19 cellular contexts compared by ENCODE assay signal in genomic region chr13:97781891-97782305, GRCh38.
DNase-seq lines count a peak whose midpoint lies in the region; ATAC-seq and TF ChIP-seq lines count a peak whose summit lies in the region.
"Had no signal": no experiment of that assay in that cellular context is flagged by ENCODE, and none has a peak within 500 bp of the region (broad histone marks: within the 10 kb centered on the region; RNA-seq: fewer than 3 reads in every experiment).

No MANE protein-coding gene starts in this region.

- H3K27me3 ChIP-seq in left ventricle myocardium inferior (ENCODE audit: low read depth) = no peaks in the 10 kb centered on the region
- H3K27me3 ChIP-seq in tibial artery = no peaks in the 10 kb centered on the region
- H3K27me3 ChIP-seq: BE2C had no signal

- no peak overlapping the region for H3K27ac Mint-ChIP-seq in T-helper 17 cell
- H3K27ac Mint-ChIP-seq: CD4-positive, alpha-beta memory T cell; GM23338; IgD-negative memory B cell had no signal

- H3K4me1 Mint-ChIP-seq in T-helper 17 cell = no peaks in the 10 kb centered on the region
- H3K4me1 Mint-ChIP-seq: CD4-positive, alpha-beta memory T cell; GM23338; IgD-negative memory B cell had no signal

- no peak for TF ChIP-seq CTCF in choroid plexus epithelial cell (conservative IDR thresholded peaks at IDR 0.05; ENCODE audit: low read depth, low read length)
- no peak for TF ChIP-seq CTCF in left ventricle myocardium inferior (IDR thresholded peaks at IDR 0.05; ENCODE audit: borderline replicate concordance)
- no peak for TF ChIP-seq CTCF in tibial artery (IDR thresholded peaks at IDR 0.05)

- peak; percentile 66 for DNase-seq in amniotic epithelial cell (ENCODE audit: low read depth)
- peak; percentile 63 for DNase-seq in choroid plexus epithelial cell (ENCODE audit: low read depth)
- DNase-seq in left ventricle myocardium inferior = peak; percentile 27
- DNase-seq in tibial artery = peak; percentile 76 to 81
- DNase-seq in activated CD4-positive, alpha-beta T cell treated with anti-CD3 and anti-CD28 coated beads for 4 hours = no peak
- DNase-seq in T-helper 17 cell = no peak
- DNase-seq in stimulated activated CD4-positive, alpha-beta T cell treated with anti-CD3 and anti-CD28 coated beads, Interleukin-4, amount 100 ng/mL, for 24 hours = no peak
- DNase-seq: BE2C; CD4-positive, alpha-beta memory T cell; DND-41; GDM1; NCI-H1092; NCI-H1694; NCI-H2107; NCI-H226; NCI-H526; RPMI8226 had no signal

- H3K27me3 Mint-ChIP-seq in T-helper 17 cell = peaks cover 8% of the 10 kb centered on the region
- H3K27me3 Mint-ChIP-seq: IgD-negative memory B cell had no signal

- H3K36me3 ChIP-seq in left ventricle myocardium inferior (no peaks in the 10 kb centered on the region), tibial artery (no peaks in the 10 kb centered on the region)
- H3K36me3 ChIP-seq: BE2C had no signal

- H3K4me3 Mint-ChIP-seq in T-helper 17 cell = no peak overlapping the region
- H3K4me3 Mint-ChIP-seq: CD4-positive, alpha-beta memory T cell; GM23338; IgD-negative memory B cell had no signal

- H3K4me1 ChIP-seq in left ventricle myocardium inferior = no peaks in the 10 kb centered on the region
- H3K4me1 ChIP-seq in tibial artery = peaks cover 0 to 6% (median 2%) of the 10 kb centered on the region in 4 donors
- H3K4me1 ChIP-seq: BE2C had no signal

- H3K4me3 ChIP-seq in choroid plexus epithelial cell (ENCODE audit: low read depth, low read length) (no peak overlapping the region), left ventricle myocardium inferior (no peak overlapping the region), tibial artery (no peak overlapping the region)
- H3K4me3 ChIP-seq: GM23338 had no signal

- H3K9me3 ChIP-seq in left ventricle myocardium inferior (replicated peaks) (peaks cover 5% of the 10 kb centered on the region), tibial artery (no peaks in the 10 kb centered on the region), T-helper 17 cell (ENCODE audit: control insufficient read depth, low read length, poor library complexity, severe bottlenecking) (no peaks in the 10 kb centered on the region)
- H3K9me3 ChIP-seq: BE2C had no signal

- no peaks in the 10 kb centered on the region for H3K36me3 Mint-ChIP-seq in T-helper 17 cell (ENCODE audit: low read depth)
- H3K36me3 Mint-ChIP-seq: CD4-positive, alpha-beta memory T cell had no signal

- ATAC-seq in T-helper 17 cell = no peak
- ATAC-seq: GM23338 had no signal

- H3K27ac ChIP-seq in left ventricle myocardium inferior (replicated peaks) (peak overlapping the region; percentile 23), tibial artery (peak overlapping the region; percentile 44 to 82)

- intact Hi-C loops in left ventricle myocardium inferior (cut with micrococcal nuclease) (no loop called here), tibial artery (cut with DNase I; ENCODE audit: low total_unique reads) (loop anchor here (5.0 kb wide), 1 partner anchor 55 kb away; no protein-coding TSS in a partner anchor)

Comparison
In these comparisons a context has a peak if more than half of its experiments do, and no peak if none do; other contexts are left out.
1. DNase-seq: peak in amniotic epithelial cell (single experiment), choroid plexus epithelial cell (single experiment), left ventricle myocardium inferior (single experiment) and tibial artery (2 of 2); none in activated CD4-positive, alpha-beta T cell treated with anti-CD3 and anti-CD28 coated beads for 4 hours (0 of 2), T-helper 17 cell (0 of 3) and stimulated activated CD4-positive, alpha-beta T cell treated with anti-CD3 and anti-CD28 coated beads, Interleukin-4, amount 100 ng/mL, for 24 hours (single experiment).